In the genomic region with DNA sequence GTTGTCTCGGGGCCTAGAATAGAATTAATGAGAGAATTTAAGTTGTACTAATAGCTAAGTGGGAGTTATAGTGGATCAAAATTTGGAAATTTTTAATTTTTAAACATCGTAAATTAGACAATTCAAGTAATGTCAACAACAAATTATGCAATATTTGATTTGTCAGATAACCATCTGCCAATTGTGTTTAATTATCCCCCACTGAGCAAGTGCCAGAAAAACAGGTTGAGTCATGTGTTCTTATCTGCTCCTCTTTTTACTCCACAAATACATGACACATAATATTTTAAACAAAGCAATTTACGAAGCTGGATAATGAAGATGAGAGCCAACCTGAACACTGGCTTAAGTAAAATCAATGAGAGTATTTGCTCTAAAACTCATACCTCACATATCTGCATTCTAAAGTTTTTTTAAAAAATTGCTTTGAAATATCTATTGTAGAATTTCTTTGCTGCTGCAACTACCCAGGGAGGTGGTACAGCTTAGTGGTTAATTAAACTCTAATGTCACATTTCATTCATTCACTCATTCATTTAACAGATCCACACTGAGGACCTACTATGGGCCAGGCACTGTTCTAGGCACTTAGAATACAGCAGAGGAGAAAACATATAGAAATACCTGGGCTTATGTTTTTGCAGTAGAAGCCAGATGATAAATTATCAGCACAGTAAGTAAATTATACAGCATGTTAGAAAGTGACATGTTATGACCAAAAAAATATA, we compare ENCODE assay signal across 11 cellular contexts. TPM values are rescaled to one million over a fixed set of nuclear protein-coding genes. Genes with fewer than 3 reads are reported as not detected.
DNase-seq lines count a peak whose midpoint lies in the region; ATAC-seq, FAIRE-seq and TF ChIP-seq lines count a peak whose summit lies in the region.
"Had no signal": no experiment of that assay in that cellular context is flagged by ENCODE, and none has a peak within 500 bp of the region (broad histone marks: within the 10 kb centered on the region; RNA-seq: fewer than 3 reads in every experiment).

No MANE protein-coding gene starts in this region.

- H3K27me3 Mint-ChIP-seq in MCF 10A (ENCODE audit: insufficient read depth, unreplicated experiment): no peaks in the 10 kb centered on the region

- no peak for FAIRE-seq in H1 (lab: Jason Lieb, UNC)

- H2BK12ac ChIP-seq in H1 (ENCODE audit: low read depth, low read length): no peak overlapping the region

- H4K91ac ChIP-seq in H1 (replicated peaks; ENCODE audit: insufficient read length, low read length): no peak overlapping the region

- no peak overlapping the region for H3K56ac ChIP-seq in H1 (replicated peaks; ENCODE audit: insufficient read length, low read depth, low read length)

- no peak overlapping the region for H2BK20ac ChIP-seq in H1 (ENCODE audit: low read length)

- H3K27ac ChIP-seq in breast epithelium (peak overlapping the region in 1 of 2 donors; percentile 34), H1 (ENCODE audit: low read depth, low read length) (no peak overlapping the region)
- H3K27ac ChIP-seq: upper lobe of right lung had no signal

- no peak overlapping the region for H3K27ac Mint-ChIP-seq in MCF 10A (ENCODE audit: low read depth, unreplicated experiment)

- no peaks in the 10 kb centered on the region for H3K79me1 ChIP-seq in H1 (ENCODE audit: low read depth, low read length)

- TF ChIP-seq EP300 in H1 (IDR thresholded peaks at IDR 0.05; ENCODE audit: borderline replicate concordance in 1 of 2, low read depth in 2 of 2, low read length in 2 of 2): no peak

- 92% methylated on average over 3 of the region's 3 CpGs; no CpG with 5 or more reads in 1 of the 2 experiments for WGBS in H1 (ENCODE audit: extremely low coverage in 1 of 2, insufficient coverage in 1 of 2, insufficient read length in 1 of 2, insufficient replicate concordance in 2 of 2, low coverage in 1 of 2, low lambda C conversion rate in 2 of 2, missing lambda C conversion rate in 1 of 2), 2 experiments

- H2AFZ ChIP-seq in H1 (ENCODE audit: low read length): no peak overlapping the region

- H3K18ac ChIP-seq in H1 (ENCODE audit: extremely low read depth, low read length): no peak overlapping the region

- no peak for ATAC-seq in HG03045 (IDR thresholded peaks at IDR 0.05; ENCODE audit: unreplicated experiment)
- ATAC-seq in GM21717 (IDR thresholded peaks at IDR 0.05; ENCODE audit: unreplicated experiment): no peak
- no peak for ATAC-seq in HG03432 (IDR thresholded peaks at IDR 0.05; ENCODE audit: unreplicated experiment)

- H3K9me3 ChIP-seq in breast epithelium (no peaks in the 10 kb centered on the region), H1 (ENCODE audit: insufficient read depth in 2 of 2, low read depth in 1 of 2, low read length in 1 of 2) (no peaks in the 10 kb centered on the region)
- H3K9me3 ChIP-seq: upper lobe of right lung had no signal

- H3K23ac ChIP-seq in H1 (ENCODE audit: insufficient read length): no peak overlapping the region

- TF ChIP-seq POLR2A in breast epithelium (IDR thresholded peaks at IDR 0.05) (no peak), H1 (IDR thresholded peaks at IDR 0.05; ENCODE audit: control extremely low read depth in 1 of 2, low read depth in 2 of 2, low read length in 2 of 2) (no peak)

- no peak overlapping the region for H3K14ac ChIP-seq in H1 (ENCODE audit: insufficient read length)

- H2BK15ac ChIP-seq in H1 (ENCODE audit: low read length): no peak overlapping the region

- H2BK120ac ChIP-seq in H1 (replicated peaks; ENCODE audit: low read depth, low read length): no peak overlapping the region

- H4K20me1 ChIP-seq in H1 (replicated peaks in 1 of 2; ENCODE audit: control insufficient read depth in 1 of 2, insufficient read depth in 2 of 2, low read length in 2 of 2): no peaks in the 10 kb centered on the region

- DNase-seq in MCF 10A (ENCODE audit: unreplicated experiment) (peak; percentile 71), breast epithelium (ENCODE audit: low spot score in 2 of 2) (no peak), NCI-H69 (lab: John Stamatoyannopoulos, UW) (peak; percentile 86), H1 (ENCODE audit: low read depth in 1 of 2, low spot score in 2 of 2) (no peak), GM03348 (ENCODE audit: low spot score) (no peak)

- H3K9ac ChIP-seq in H1 (replicated peaks in 1 of 4; ENCODE audit: extremely low read depth in 1 of 4, low read depth in 3 of 4, low read length in 3 of 4): no peak overlapping the region

- H3K36me3 Mint-ChIP-seq in MCF 10A (ENCODE audit: insufficient read depth, unreplicated experiment): peaks cover 21% of the 10 kb centered on the region

- H3K79me2 ChIP-seq in H1 (ENCODE audit: control insufficient read depth in 1 of 2, insufficient read depth in 2 of 2, low read length in 2 of 2): no peaks in the 10 kb centered on the region

- H3K27me3 ChIP-seq in breast epithelium: no peaks in the 10 kb centered on the region
- H3K27me3 ChIP-seq in H1 (replicated peaks in 1 of 4; ENCODE audit: control insufficient read depth in 3 of 4, extremely low read depth in 1 of 4, insufficient read depth in 3 of 4, low read length in 3 of 4): no peaks in the 10 kb centered on the region
- H3K27me3 ChIP-seq: upper lobe of right lung had no signal

- no peak overlapping the region for H4K8ac ChIP-seq in H1 (ENCODE audit: extremely low read depth, insufficient read depth, low read length)

- no peak overlapping the region for H3K4ac ChIP-seq in H1 (replicated peaks; ENCODE audit: insufficient read length, low read depth, low read length)

- intact Hi-C loops in MCF 10A (cut with micrococcal nuclease): no loop called here
- intact Hi-C loops in breast epithelium (cut with DNase I; ENCODE audit: low total_unique reads): no loop called here

- H3K4me1 ChIP-seq in breast epithelium (no peaks in the 10 kb centered on the region), H1 (replicated peaks in 1 of 4; ENCODE audit: control insufficient read depth in 3 of 4, insufficient read depth in 4 of 4, low read length in 3 of 4) (no peaks in the 10 kb centered on the region; a peak in 1 of 7 replicates)

- CTCF ChIA-PET in MCF 10A (lab: Yijun Ruan, JAX): interaction anchor here (0.7 to 2.2 kb wide), 5 partner anchors 16 to 184 kb away, joined by 3 to 11 read pairs (median 4); partner anchors contain the start of gene MAP3K5
- CTCF ChIA-PET in H1 (lab: Charles Lee; ENCODE audit: partially characterized antibody): interaction anchor here (0.6 to 1.6 kb wide), 11 partner anchors 9 to 369 kb away, joined by 3 to 6 read pairs (median 3); no protein-coding TSS in a partner anchor

- H3K4me3 ChIP-seq in breast epithelium: no peak overlapping the region
- no peak overlapping the region for H3K4me3 ChIP-seq in H1 (ENCODE audit: extremely low read depth in 1 of 4, insufficient read depth in 2 of 4, low read depth in 3 of 4, low read length in 4 of 4)
- H3K4me3 ChIP-seq: skin epidermis, upper lobe of right lung had no signal

- H2AK5ac ChIP-seq in H1 (ENCODE audit: low read depth, low read length): peak overlapping the region; percentile 24; the same call in 1 of the 2 replicates

- no peak for TF ChIP-seq CTCF in MCF 10A (IDR thresholded peaks at IDR 0.05; ENCODE audit: unreplicated experiment)
- TF ChIP-seq CTCF in breast epithelium (IDR thresholded peaks at IDR 0.05): no peak
- TF ChIP-seq CTCF in H1 (IDR thresholded peaks at IDR 0.05; ENCODE audit: control extremely low read depth in 1 of 3, insufficient read depth in 1 of 3, low read depth in 1 of 3, low read length in 3 of 3): no peak

- no peak overlapping the region for H3K4me3 Mint-ChIP-seq in MCF 10A (ENCODE audit: unreplicated experiment)
- H3K4me3 Mint-ChIP-seq: neural crest cell had no signal

- H3K4me2 ChIP-seq in H1 (ENCODE audit: insufficient read depth in 1 of 2, low read depth in 2 of 2, low read length in 2 of 2): no peak overlapping the region

- peak overlapping the region; percentile 10; the same call in 1 of the 2 replicates for H2BK5ac ChIP-seq in H1 (ENCODE audit: low read depth, low read length)

- peaks cover 37% of the 10 kb centered on the region for H3K4me1 Mint-ChIP-seq in MCF 10A (ENCODE audit: insufficient read depth, unreplicated experiment)

- no TSS peak for BruUV-seq in MCF 10A (replicated peaks; lab: Mats Ljungman, UMichigan)

- POLR2A ChIA-PET in MCF 10A (lab: Yijun Ruan, JAX): interaction anchor here (0.7 to 2.1 kb wide), 13 partner anchors 13 to 1272 kb away, joined by 3 to 8 read pairs (median 4); partner anchors contain the start of genes BCLAF1 and MAP3K5
- POLR2A ChIA-PET in H1 (lab: Charles Lee; ENCODE audit: partially characterized antibody): no interaction called here

- H3K9me3 Mint-ChIP-seq in MCF 10A (ENCODE audit: unreplicated experiment): no peaks in the 10 kb centered on the region
- H3K9me3 Mint-ChIP-seq: neural crest cell had no signal

- no peak for TF ChIP-seq RAD21 in H1 (IDR thresholded peaks at IDR 0.05 in 1 of 2, conservative IDR thresholded peaks at IDR 0.05 in 1 of 2; ENCODE audit: low read depth in 2 of 2, low read length in 2 of 2)

- no peaks in the 10 kb centered on the region; the same call in 1 of the 2 replicates for H3K23me2 ChIP-seq in H1 (ENCODE audit: low read depth, low read length)

- no peaks in the 10 kb centered on the region for H3K36me3 ChIP-seq in breast epithelium
- no peaks in the 10 kb centered on the region for H3K36me3 ChIP-seq in H1 (ENCODE audit: control insufficient read depth in 2 of 4, insufficient read depth in 4 of 4, low read length in 3 of 4)

- H4K5ac ChIP-seq in H1 (ENCODE audit: insufficient read length, low read depth, low read length): no peak overlapping the region

TF ChIP-seq in H1, 55 proteins besides CTCF, POLR2A, EP300 and RAD21 (continues in another document):
- TF ChIP-seq ASH2L (IDR thresholded peaks at IDR 0.05; ENCODE audit: low read length): no peak
- no peak for TF ChIP-seq BACH1 (IDR thresholded peaks at IDR 0.05; ENCODE audit: low read length)
- TF ChIP-seq CREB1 (IDR thresholded peaks at IDR 0.05): no peak
- no peak for TF ChIP-seq JUN (IDR thresholded peaks at IDR 0.05; ENCODE audit: low read depth, low read length)
- TF ChIP-seq CEBPB (IDR thresholded peaks at IDR 0.05; ENCODE audit: low read depth, low read length): no peak
- no peak for TF ChIP-seq BCL11A (IDR thresholded peaks at IDR 0.05; ENCODE audit: low read depth in 2 of 2, low read length in 2 of 2)

RNA-seq across cellular contexts. Expression of gene MAP7, which starts 57.1 kb away (rescaled TPM):
- total RNA-seq in MCF 10A (2022): 15.4 and 17.2 TPM in 2 replicates
- total RNA-seq in breast epithelium: 10 to 100 TPM; 14.2 to 42.4 (median 16.4) TPM
- 66.9 and 67.0 TPM in 2 replicates for total RNA-seq in H1 (2021; fragmentation: NEBNext Ultra II Directional; extraction: Animal tissue kit (Norgen Biotek cat#: 25700))
- 13.5 and 15.0 TPM in 2 replicates for polyA plus RNA-seq in H1 (2011; rRNA removed)
- 20.4 TPM for polyA plus RNA-seq in H1 (2011; cell fraction: cytosol; rRNA removed)
- 32.0 TPM for polyA plus RNA-seq in H1 (2011; cell fraction: nucleus; rRNA removed)
- polyA plus RNA-seq in H1 (2012, experiment 1 of 2): 41.9 to 51.0 TPM (median 46.3 TPM) in 4 replicates
- 6.3 TPM for polyA plus RNA-seq in H1 (2012, experiment 2 of 2)
- 52.7 TPM for polyA plus RNA-seq in H1 (2013, experiment 1 of 2)
- 52.0 TPM for polyA plus RNA-seq in H1 (2013, experiment 2 of 2)
- 17.3 and 17.8 TPM in 2 replicates for polyA minus RNA-seq in H1 (2011; rRNA and poly(A)+ RNA removed)
- 17.9 TPM for polyA minus RNA-seq in H1 (2011; cell fraction: cytosol; rRNA and poly(A)+ RNA removed)
- polyA minus RNA-seq in H1 (2011; cell fraction: nucleus; rRNA and poly(A)+ RNA removed): 25.5 TPM

Comparison
In these comparisons a context has a peak if more than half of its experiments do, and no peak if none do; other contexts are left out.
1. DNase-seq: peak in MCF 10A (single experiment) and NCI-H69 (single experiment); none in breast epithelium (0 of 2), H1 (0 of 2) and GM03348 (single experiment).